Comparison of ENCODE assay signal across 1 cellular context in genomic region chrX:108198420-108198819, GRCh38.
TF ChIP-seq lines count a peak whose summit lies in the region.

No MANE protein-coding gene starts in this region.

TF ChIP-seq in SK-N-SH, 30 proteins besides CTCF, POLR2A, EP300 and RAD21 (continued from another document):
- no peak for TF ChIP-seq REST (IDR thresholded peaks at IDR 0.05; ENCODE audit: low read depth, low read length)
